Comparison of ENCODE assay signal across 17 cellular contexts in the genomic region with DNA sequence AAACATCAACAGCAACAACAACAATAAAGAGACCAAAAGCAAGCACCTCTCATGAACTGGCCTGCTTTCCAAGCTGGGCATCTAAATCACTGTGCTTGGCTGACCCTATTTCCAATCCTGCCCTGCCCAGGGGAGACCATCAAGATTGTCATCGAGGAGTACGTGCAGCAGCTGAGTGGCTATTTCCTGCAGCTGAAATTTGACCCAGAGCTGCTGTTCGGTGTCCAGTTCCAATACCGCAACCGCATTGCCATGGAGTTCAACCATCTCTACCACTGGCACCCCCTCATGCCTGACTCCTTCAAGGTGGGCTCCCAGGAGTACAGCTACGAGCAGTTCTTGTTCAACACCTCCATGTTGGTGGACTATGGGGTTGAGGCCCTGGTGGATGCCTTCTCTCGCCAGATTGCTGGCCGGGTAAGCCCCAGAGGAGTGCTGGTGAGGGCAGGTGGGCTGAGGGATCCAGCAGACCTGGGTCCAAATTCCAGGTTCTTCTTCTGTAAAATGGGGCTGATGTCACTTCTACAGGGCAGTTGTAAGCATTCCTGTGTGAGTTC. TPM values are rescaled to one million over a fixed set of nuclear protein-coding genes. Genes with fewer than 3 reads are reported as not detected.
DNase-seq lines count a peak whose midpoint lies in the region; ATAC-seq and TF ChIP-seq lines count a peak whose summit lies in the region.
"Had no signal": no experiment of that assay in that cellular context is flagged by ENCODE, and none has a peak within 500 bp of the region (broad histone marks: within the 10 kb centered on the region; RNA-seq: fewer than 3 reads in every experiment).

No MANE protein-coding gene starts in this region.

- TF ChIP-seq CTCF in IMR-90 (conservative IDR thresholded peaks at IDR 0.05; ENCODE audit: low read depth, low read length): no peak
- TF ChIP-seq CTCF in chondrocyte (IDR thresholded peaks at IDR 0.05): no peak
- no peak for TF ChIP-seq CTCF in sigmoid colon (IDR thresholded peaks at IDR 0.05)
- TF ChIP-seq CTCF in smooth muscle cell (IDR thresholded peaks at IDR 0.05; ENCODE audit: borderline replicate concordance, insufficient read depth, poor library complexity, severe bottlenecking): no peak

- CTCF ChIA-PET in IMR-90 (lab: Yijun Ruan, JAX): no interaction called here

- H4K8ac ChIP-seq in IMR-90 (ENCODE audit: low read depth in 2 of 2, low read length in 2 of 2): no peak overlapping the region

- no peaks in the 10 kb centered on the region for H3F3A ChIP-seq in smooth muscle cell (ENCODE audit: low read depth)

- peak overlapping the region; percentile 60 for H2AK5ac ChIP-seq in IMR-90 (ENCODE audit: low read depth, low read length)

- no TSS peak for BruUV-seq in IMR-90 (replicated peaks; lab: Mats Ljungman, UMichigan)

- peaks cover 9 to 21% of the 10 kb centered on the region in 2 experiments; a peak in 3 of 4 replicates for H3K79me1 ChIP-seq in IMR-90 (ENCODE audit: low read depth in 1 of 2, low read length in 2 of 2)

- no peaks in the 10 kb centered on the region for H3K27me3 ChIP-seq in IMR-90 (ENCODE audit: control insufficient read depth, insufficient read depth, low read length)
- no peaks in the 10 kb centered on the region for H3K27me3 ChIP-seq in sigmoid colon
- H3K27me3 ChIP-seq in smooth muscle cell (ENCODE audit: low read depth): no peaks in the 10 kb centered on the region
- H3K27me3 ChIP-seq: SJSA1 had no signal

- no peaks in the 10 kb centered on the region for H3K36me3 Mint-ChIP-seq in chondrocyte (ENCODE audit: low read depth)

- peaks cover 2% of the 10 kb centered on the region for H3K27me3 Mint-ChIP-seq in chondrocyte (ENCODE audit: low read depth)

- no peaks in the 10 kb centered on the region for H3K79me2 ChIP-seq in smooth muscle cell (ENCODE audit: low read depth)

- H3K18ac ChIP-seq in IMR-90 (ENCODE audit: low read depth, low read length): no peak overlapping the region

- no peak for TF ChIP-seq EP300 in sigmoid colon (IDR thresholded peaks at IDR 0.05)

- H3K56ac ChIP-seq in IMR-90 (ENCODE audit: extremely low read depth, insufficient read depth, low read length): no peak overlapping the region

- H3K36me3 ChIP-seq in IMR-90 (ENCODE audit: control insufficient read depth, insufficient read depth, low read length) (peaks cover 66% of the 10 kb centered on the region), sigmoid colon (peaks cover 7 to 82% (median 30%) of the 10 kb centered on the region in 4 donors), smooth muscle cell (ENCODE audit: low read depth) (no peaks in the 10 kb centered on the region)
- H3K36me3 ChIP-seq: SJSA1 had no signal

- no peak overlapping the region for H4K5ac ChIP-seq in IMR-90 (ENCODE audit: low read depth, low read length)

- H3K27ac Mint-ChIP-seq in chondrocyte (ENCODE audit: unreplicated experiment): no peak overlapping the region

- intact Hi-C loops in IMR-90 (cut with micrococcal nuclease) (no loop called here), sigmoid colon (cut with DNase I) (no loop called here)

- H2AK9ac ChIP-seq in IMR-90 (replicated peaks; ENCODE audit: low read depth, low read length, poor library complexity): no peak overlapping the region

- dilution Hi-C loops in IMR-90 (cut with HindIII; ENCODE audit: low sequenced_read_pairs, unreplicated experiment): no loop called here

- in situ Hi-C loops in IMR-90 (cut with MboI; ENCODE audit: low sequenced_read_pairs): no loop called here

- DNase-seq in IMR-90 (no peak), NCI-H2029 (lab: John Stamatoyannopoulos, UW) (peak; percentile 73), chondrocyte (ENCODE audit: low spot score) (peak; percentile 50), sigmoid colon (peak; percentile 41), glomerular visceral epithelial cell (ENCODE audit: extremely low spot score) (no peak), smooth muscle cell (lab: John Stamatoyannopoulos, UW; ENCODE audit: unreplicated experiment) (no peak)
- DNase-seq in activated CD4-positive, alpha-beta T cell treated with anti-CD3 and anti-CD28 coated beads for 48 hours: no peak
- DNase-seq: ACHN, C1 segment of cervical spinal cord, DND-41, KG1, MV-4-11, NCI-H187, PC-9 had no signal

- no peak overlapping the region for H3K23ac ChIP-seq in IMR-90 (ENCODE audit: low read depth, low read length)

- no peaks in the 10 kb centered on the region for H4K20me1 ChIP-seq in IMR-90 (ENCODE audit: insufficient read depth, low read length)
- H4K20me1 ChIP-seq in smooth muscle cell (ENCODE audit: low read depth): no peaks in the 10 kb centered on the region

- H3K4me3 Mint-ChIP-seq in chondrocyte (ENCODE audit: unreplicated experiment): no peak overlapping the region

- no peak overlapping the region for H2BK20ac ChIP-seq in IMR-90 (ENCODE audit: low read depth, low read length)

- H2BK15ac ChIP-seq in IMR-90 (ENCODE audit: low read depth, low read length): no peak overlapping the region

- H2BK120ac ChIP-seq in IMR-90 (ENCODE audit: low read depth, low read length): no peak overlapping the region

- H3K9me1 ChIP-seq in IMR-90 (ENCODE audit: insufficient read depth, low read length): peaks cover 26% of the 10 kb centered on the region

- POLR2A ChIA-PET in IMR-90 (lab: Charles Lee; ENCODE audit: unreplicated experiment): no interaction called here

- no peak overlapping the region for H3K27ac ChIP-seq in IMR-90 (ENCODE audit: insufficient read depth, low read length)
- H3K27ac ChIP-seq in sigmoid colon: peak overlapping the region in 2 of 4 donors; percentile 51 to 66
- no peak overlapping the region for H3K27ac ChIP-seq in smooth muscle cell (ENCODE audit: low read depth)
- H3K27ac ChIP-seq: PC-9, SJSA1 had no signal

- no peak for TF ChIP-seq POLR2A in IMR-90 (IDR thresholded peaks at IDR 0.05; ENCODE audit: low read depth, low read length)
- no peak for TF ChIP-seq POLR2A in sigmoid colon (IDR thresholded peaks at IDR 0.05)

- no peak overlapping the region for H3K14ac ChIP-seq in IMR-90 (replicated peaks; ENCODE audit: low read depth, low read length)

- H2BK5ac ChIP-seq in IMR-90 (ENCODE audit: low read depth, low read length, poor library complexity, severe bottlenecking): no peak overlapping the region

- H3K4me1 ChIP-seq in IMR-90 (ENCODE audit: control insufficient read depth, insufficient read depth, low read length): peaks cover 17% of the 10 kb centered on the region
- peaks cover 0 to 41% (median 24%) of the 10 kb centered on the region in 4 donors for H3K4me1 ChIP-seq in sigmoid colon
- no peaks in the 10 kb centered on the region for H3K4me1 ChIP-seq in smooth muscle cell (ENCODE audit: low read depth)
- H3K4me1 ChIP-seq: SJSA1 had no signal

- peaks cover 16% of the 10 kb centered on the region for H3K4me1 Mint-ChIP-seq in chondrocyte (ENCODE audit: low read depth)

- H3K4ac ChIP-seq in IMR-90 (ENCODE audit: low read depth, low read length): no peak overlapping the region; the same call in 1 of the 2 replicates

- H3K4me2 ChIP-seq in IMR-90 (ENCODE audit: low read depth, low read length) (no peak overlapping the region), smooth muscle cell (no peak overlapping the region)
- H3K4me2 ChIP-seq: PC-9 had no signal

- H3K9me3 ChIP-seq in IMR-90 (ENCODE audit: control insufficient read depth, insufficient read depth, low read length): no peaks in the 10 kb centered on the region
- no peaks in the 10 kb centered on the region for H3K9me3 ChIP-seq in sigmoid colon
- no peaks in the 10 kb centered on the region for H3K9me3 ChIP-seq in smooth muscle cell (replicated peaks; ENCODE audit: low read depth)
- H3K9me3 ChIP-seq: SJSA1 had no signal

- no peak overlapping the region; the same call in 1 of the 2 replicates for H4K91ac ChIP-seq in IMR-90 (ENCODE audit: insufficient read depth, low read depth, low read length)

- TF ChIP-seq RAD21 in IMR-90 (IDR thresholded peaks at IDR 0.05; ENCODE audit: low read length): no peak

- H2AFZ ChIP-seq in IMR-90 (replicated peaks; ENCODE audit: low read length, poor library complexity) (no peak overlapping the region), smooth muscle cell (ENCODE audit: low read depth) (no peak overlapping the region)
- H2AFZ ChIP-seq: PC-9 had no signal

- no peaks in the 10 kb centered on the region for H3K9me3 Mint-ChIP-seq in chondrocyte (ENCODE audit: low read depth)

- ATAC-seq in IMR-90 (ENCODE audit: low read depth): no peak
- ATAC-seq: HepG2 had no signal

- H3K4me3 ChIP-seq in IMR-90 (ENCODE audit: insufficient read depth, low read depth, low read length) (no peak overlapping the region), sigmoid colon (no peak overlapping the region), smooth muscle cell (no peak overlapping the region)
- H3K4me3 ChIP-seq: PC-9, SJSA1 had no signal

- 100% methylated on average over 2 of the region's 8 CpGs; no CpG with 5 or more reads in 1 of the 2 experiments for WGBS in IMR-90 (ENCODE audit: extremely low coverage in 2 of 2, insufficient read length in 1 of 2), 2 experiments
- 92 to 95% methylated on average over 8 of the region's 8 CpGs for WGBS in sigmoid colon, 2 donors
- WGBS in smooth muscle cell (ENCODE audit: low lambda C conversion rate): 92% methylated on average over 8 of the region's 8 CpGs

- H3K9ac ChIP-seq in IMR-90 (ENCODE audit: low read depth, low read length) (no peak overlapping the region), smooth muscle cell (ENCODE audit: low read depth) (no peak overlapping the region)

TF ChIP-seq in IMR-90, 13 proteins besides CTCF, POLR2A, EP300 and RAD21 (continues in another document):
- TF ChIP-seq SMC3 (IDR thresholded peaks at IDR 0.05; ENCODE audit: low read depth, low read length) (no peak), ELK1 (IDR thresholded peaks at IDR 0.05; ENCODE audit: borderline replicate concordance, low read depth, low read length) (no peak), MXI1 (IDR thresholded peaks at IDR 0.05; ENCODE audit: borderline replicate concordance, low read depth, low read length) (no peak), NFE2L2 (IDR thresholded peaks at IDR 0.05; ENCODE audit: low read depth, low read length) (no peak)

RNA-seq across cellular contexts. Expression of gene PTGS1, which starts 15.6 kb away (rescaled TPM):
- total RNA-seq in IMR-90 (2012; rRNA removed) (21.1 and 24.7 TPM in 2 replicates), chondrocyte (0.59 to 2.7 TPM (median 0.97 TPM) in 3 replicates), sigmoid colon (100 to 1,000 TPM in 2 of 4 donors, 10 to 100 TPM in 2; 72.6 to 150 (median 121) TPM), smooth muscle cell (0.13 and 2.3 TPM in 2 replicates)
- polyA plus RNA-seq in IMR-90 (2012; rRNA removed) (33.9 and 38.3 TPM in 2 replicates), sigmoid colon (10 to 100 TPM in 1 of 3 donors, 1 to 10 TPM in 2; 3.0 to 10.8 (median 4.2) TPM), smooth muscle cell (0.06 and 1.6 TPM in 2 replicates)
- 32.1 and 51.8 TPM in 2 replicates for polyA plus RNA-seq in IMR-90 (2012; cell fraction: cytosol; rRNA removed)
- polyA plus RNA-seq in IMR-90 (2012; cell fraction: nucleus; rRNA removed; ENCODE audit: low replicate concordance): 40.2 and 55.2 TPM in 2 replicates
- total RNA-seq: G401 had no signal

Comparison
In these comparisons a context has a peak if more than half of its experiments do, and no peak if none do; other contexts are left out.
1. DNase-seq: peak in NCI-H2029 (single experiment), chondrocyte (single experiment) and sigmoid colon (single experiment); none in IMR-90 (single experiment), glomerular visceral epithelial cell (single experiment), activated CD4-positive, alpha-beta T cell treated with anti-CD3 and anti-CD28 coated beads for 48 hours (single experiment) and smooth muscle cell (single experiment).